In the genomic region with DNA sequence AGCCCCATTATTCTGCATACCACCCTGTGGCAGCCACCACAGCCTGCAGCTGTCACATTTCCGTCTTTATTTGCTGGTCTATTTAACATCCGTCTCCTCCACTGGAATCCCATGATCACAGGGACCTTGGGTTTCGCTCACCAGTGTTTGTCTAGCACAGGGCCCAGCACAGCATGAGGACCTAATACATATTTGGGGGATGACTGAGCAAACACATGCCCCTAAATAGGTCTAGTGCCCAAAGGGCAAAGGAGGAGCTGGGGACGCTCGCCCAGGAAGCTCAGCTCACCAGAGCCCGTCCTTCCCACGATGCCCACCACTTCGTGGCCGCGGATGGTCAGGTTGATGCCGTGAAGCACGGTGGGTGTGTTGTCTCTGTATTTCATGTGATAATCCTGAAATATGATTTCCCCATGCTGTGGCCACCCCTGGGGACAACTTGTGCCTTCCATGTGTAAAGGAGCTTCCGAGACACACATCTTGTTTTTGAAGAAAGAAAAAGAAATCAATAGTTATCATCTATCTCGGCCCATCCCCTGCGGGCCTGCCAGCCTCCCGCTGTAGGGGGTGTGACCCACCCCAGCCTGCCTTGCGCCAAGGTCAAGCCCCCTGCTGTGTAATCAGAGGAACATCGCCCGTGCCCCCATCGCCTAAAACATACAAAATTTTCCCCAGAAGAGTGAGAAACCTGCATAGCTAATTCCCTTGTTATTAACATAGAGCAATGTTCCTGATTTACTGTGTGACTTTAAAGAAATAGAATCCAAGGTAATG, we compare ENCODE assay signal across 1 cellular context.
A peak's percentile ranks its signal among the peaks of the same experiment; 100 is the strongest.
TF ChIP-seq lines count a peak whose summit lies in the region.

No MANE protein-coding gene starts in this region.

TF ChIP-seq in HepG2, 621 proteins besides CTCF, POLR2A, EP300 and RAD21 (continued from another document and continues in another):
- TF ChIP-seq, protein P1, sequence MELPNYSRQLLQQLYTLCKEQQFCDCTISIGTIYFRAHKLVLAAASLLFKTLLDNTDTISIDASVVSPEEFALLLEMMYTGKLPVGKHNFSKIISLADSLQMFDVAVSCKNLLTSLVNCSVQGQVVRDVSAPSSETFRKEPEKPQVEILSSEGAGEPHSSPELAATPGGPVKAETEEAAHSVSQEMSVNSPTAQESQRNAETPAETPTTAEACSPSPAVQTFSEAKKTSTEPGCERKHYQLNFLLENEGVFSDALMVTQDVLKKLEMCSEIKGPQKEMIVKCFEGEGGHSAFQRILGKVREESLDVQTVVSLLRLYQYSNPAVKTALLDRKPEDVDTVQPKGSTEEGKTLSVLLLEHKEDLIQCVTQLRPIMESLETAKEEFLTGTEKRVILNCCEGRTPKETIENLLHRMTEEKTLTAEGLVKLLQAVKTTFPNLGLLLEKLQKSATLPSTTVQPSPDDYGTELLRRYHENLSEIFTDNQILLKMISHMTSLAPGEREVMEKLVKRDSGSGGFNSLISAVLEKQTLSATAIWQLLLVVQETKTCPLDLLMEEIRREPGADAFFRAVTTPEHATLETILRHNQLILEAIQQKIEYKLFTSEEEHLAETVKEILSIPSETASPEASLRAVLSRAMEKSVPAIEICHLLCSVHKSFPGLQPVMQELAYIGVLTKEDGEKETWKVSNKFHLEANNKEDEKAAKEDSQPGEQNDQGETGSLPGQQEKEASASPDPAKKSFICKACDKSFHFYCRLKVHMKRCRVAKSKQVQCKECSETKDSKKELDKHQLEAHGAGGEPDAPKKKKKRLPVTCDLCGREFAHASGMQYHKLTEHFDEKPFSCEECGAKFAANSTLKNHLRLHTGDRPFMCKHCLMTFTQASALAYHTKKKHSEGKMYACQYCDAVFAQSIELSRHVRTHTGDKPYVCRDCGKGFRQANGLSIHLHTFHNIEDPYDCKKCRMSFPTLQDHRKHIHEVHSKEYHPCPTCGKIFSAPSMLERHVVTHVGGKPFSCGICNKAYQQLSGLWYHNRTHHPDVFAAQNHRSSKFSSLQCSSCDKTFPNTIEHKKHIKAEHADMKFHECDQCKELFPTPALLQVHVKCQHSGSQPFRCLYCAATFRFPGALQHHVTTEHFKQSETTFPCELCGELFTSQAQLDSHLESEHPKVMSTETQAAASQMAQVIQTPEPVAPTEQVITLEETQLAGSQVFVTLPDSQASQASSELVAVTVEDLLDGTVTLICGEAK (IDR thresholded peaks at IDR 0.05): no peak
- TF ChIP-seq, protein P1 (CRISPR knock-in tag; IDR thresholded peaks at IDR 0.05): no peak
- TF ChIP-seq DNMT3B (CRISPR knock-in tag; conservative IDR thresholded peaks at IDR 0.05) (no peak), PHF8 (CRISPR knock-in tag; IDR thresholded peaks at IDR 0.05) (peak; percentile 14; the same call in 1 of the 2 replicates), CEBPB (IDR thresholded peaks at IDR 0.05; ENCODE audit: borderline replicate concordance, low read depth, low read length) (no peak), ZNF678 (CRISPR knock-in tag; IDR thresholded peaks at IDR 0.05) (no peak), SIN3B (IDR thresholded peaks at IDR 0.05; ENCODE audit: low read length) (no peak), ZNF501 (CRISPR knock-in tag; IDR thresholded peaks at IDR 0.05) (0 out of 2 replicates have a peak, but pooled peaks have one; percentile 13), NFE2L2 (IDR thresholded peaks at IDR 0.05; ENCODE audit: low read length) (no peak), ZNF615 (CRISPR knock-in tag; IDR thresholded peaks at IDR 0.05; ENCODE audit: borderline replicate concordance) (no peak), ZNF224 (CRISPR knock-in tag; IDR thresholded peaks at IDR 0.05) (no peak), TAF15 (IDR thresholded peaks at IDR 0.05; ENCODE audit: low read depth, low read length, poor library complexity, severe bottlenecking) (no peak), ETV6 (CRISPR knock-in tag; conservative IDR thresholded peaks at IDR 0.05) (no peak), ZFP36L1 (CRISPR knock-in tag; IDR thresholded peaks at IDR 0.05) (no peak), HMG20A (CRISPR knock-in tag; IDR thresholded peaks at IDR 0.05; ENCODE audit: borderline replicate concordance) (no peak), NR2F2 (IDR thresholded peaks at IDR 0.05; ENCODE audit: borderline replicate concordance, low read depth) (no peak)
- TF ChIP-seq, protein P2, sequence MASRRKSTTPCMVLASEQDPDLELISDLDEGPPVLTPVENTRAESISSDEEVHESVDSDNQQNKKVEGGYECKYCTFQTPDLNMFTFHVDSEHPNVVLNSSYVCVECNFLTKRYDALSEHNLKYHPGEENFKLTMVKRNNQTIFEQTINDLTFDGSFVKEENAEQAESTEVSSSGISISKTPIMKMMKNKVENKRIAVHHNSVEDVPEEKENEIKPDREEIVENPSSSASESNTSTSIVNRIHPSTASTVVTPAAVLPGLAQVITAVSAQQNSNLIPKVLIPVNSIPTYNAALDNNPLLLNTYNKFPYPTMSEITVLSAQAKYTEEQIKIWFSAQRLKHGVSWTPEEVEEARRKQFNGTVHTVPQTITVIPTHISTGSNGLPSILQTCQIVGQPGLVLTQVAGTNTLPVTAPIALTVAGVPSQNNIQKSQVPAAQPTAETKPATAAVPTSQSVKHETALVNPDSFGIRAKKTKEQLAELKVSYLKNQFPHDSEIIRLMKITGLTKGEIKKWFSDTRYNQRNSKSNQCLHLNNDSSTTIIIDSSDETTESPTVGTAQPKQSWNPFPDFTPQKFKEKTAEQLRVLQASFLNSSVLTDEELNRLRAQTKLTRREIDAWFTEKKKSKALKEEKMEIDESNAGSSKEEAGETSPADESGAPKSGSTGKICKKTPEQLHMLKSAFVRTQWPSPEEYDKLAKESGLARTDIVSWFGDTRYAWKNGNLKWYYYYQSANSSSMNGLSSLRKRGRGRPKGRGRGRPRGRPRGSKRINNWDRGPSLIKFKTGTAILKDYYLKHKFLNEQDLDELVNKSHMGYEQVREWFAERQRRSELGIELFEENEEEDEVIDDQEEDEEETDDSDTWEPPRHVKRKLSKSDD (CRISPR knock-in tag; IDR thresholded peaks at IDR 0.05; ENCODE audit: low read depth): no peak
- TF ChIP-seq, protein P3, sequence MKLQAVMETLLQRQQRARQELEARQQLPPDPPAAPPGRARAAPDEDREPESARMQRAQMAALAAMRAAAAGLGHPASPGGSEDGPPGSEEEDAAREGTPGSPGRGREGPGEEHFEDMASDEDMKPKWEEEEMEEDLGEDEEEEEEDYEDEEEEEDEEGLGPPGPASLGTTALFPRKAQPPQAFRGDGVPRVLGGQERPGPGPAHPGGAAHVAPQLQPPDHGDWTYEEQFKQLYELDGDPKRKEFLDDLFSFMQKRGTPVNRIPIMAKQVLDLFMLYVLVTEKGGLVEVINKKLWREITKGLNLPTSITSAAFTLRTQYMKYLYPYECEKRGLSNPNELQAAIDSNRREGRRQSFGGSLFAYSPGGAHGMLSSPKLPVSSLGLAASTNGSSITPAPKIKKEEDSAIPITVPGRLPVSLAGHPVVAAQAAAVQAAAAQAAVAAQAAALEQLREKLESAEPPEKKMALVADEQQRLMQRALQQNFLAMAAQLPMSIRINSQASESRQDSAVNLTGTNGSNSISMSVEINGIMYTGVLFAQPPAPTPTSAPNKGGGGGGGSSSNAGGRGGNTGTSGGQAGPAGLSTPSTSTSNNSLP (IDR thresholded peaks at IDR 0.05; ENCODE audit: low read depth, low read length): 0 out of 2 replicates have a peak, but pooled peaks have one; percentile 11
- TF ChIP-seq, protein P4, sequence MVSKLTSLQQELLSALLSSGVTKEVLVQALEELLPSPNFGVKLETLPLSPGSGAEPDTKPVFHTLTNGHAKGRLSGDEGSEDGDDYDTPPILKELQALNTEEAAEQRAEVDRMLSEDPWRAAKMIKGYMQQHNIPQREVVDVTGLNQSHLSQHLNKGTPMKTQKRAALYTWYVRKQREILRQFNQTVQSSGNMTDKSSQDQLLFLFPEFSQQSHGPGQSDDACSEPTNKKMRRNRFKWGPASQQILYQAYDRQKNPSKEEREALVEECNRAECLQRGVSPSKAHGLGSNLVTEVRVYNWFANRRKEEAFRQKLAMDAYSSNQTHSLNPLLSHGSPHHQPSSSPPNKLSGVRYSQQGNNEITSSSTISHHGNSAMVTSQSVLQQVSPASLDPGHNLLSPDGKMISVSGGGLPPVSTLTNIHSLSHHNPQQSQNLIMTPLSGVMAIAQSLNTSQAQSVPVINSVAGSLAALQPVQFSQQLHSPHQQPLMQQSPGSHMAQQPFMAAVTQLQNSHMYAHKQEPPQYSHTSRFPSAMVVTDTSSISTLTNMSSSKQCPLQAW (CRISPR knock-in tag; IDR thresholded peaks at IDR 0.05): 0 out of 2 replicates have a peak, but pooled peaks have one; percentile 31
- TF ChIP-seq, protein P5, sequence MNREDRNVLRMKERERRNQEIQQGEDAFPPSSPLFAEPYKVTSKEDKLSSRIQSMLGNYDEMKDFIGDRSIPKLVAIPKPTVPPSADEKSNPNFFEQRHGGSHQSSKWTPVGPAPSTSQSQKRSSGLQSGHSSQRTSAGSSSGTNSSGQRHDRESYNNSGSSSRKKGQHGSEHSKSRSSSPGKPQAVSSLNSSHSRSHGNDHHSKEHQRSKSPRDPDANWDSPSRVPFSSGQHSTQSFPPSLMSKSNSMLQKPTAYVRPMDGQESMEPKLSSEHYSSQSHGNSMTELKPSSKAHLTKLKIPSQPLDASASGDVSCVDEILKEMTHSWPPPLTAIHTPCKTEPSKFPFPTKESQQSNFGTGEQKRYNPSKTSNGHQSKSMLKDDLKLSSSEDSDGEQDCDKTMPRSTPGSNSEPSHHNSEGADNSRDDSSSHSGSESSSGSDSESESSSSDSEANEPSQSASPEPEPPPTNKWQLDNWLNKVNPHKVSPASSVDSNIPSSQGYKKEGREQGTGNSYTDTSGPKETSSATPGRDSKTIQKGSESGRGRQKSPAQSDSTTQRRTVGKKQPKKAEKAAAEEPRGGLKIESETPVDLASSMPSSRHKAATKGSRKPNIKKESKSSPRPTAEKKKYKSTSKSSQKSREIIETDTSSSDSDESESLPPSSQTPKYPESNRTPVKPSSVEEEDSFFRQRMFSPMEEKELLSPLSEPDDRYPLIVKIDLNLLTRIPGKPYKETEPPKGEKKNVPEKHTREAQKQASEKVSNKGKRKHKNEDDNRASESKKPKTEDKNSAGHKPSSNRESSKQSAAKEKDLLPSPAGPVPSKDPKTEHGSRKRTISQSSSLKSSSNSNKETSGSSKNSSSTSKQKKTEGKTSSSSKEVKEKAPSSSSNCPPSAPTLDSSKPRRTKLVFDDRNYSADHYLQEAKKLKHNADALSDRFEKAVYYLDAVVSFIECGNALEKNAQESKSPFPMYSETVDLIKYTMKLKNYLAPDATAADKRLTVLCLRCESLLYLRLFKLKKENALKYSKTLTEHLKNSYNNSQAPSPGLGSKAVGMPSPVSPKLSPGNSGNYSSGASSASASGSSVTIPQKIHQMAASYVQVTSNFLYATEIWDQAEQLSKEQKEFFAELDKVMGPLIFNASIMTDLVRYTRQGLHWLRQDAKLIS (CRISPR knock-in tag; IDR thresholded peaks at IDR 0.05): no peak
